16 cellular contexts compared by ENCODE assay signal in genomic region chr9:20087481-20087880, GRCh38.
A peak's percentile ranks its signal among the peaks of the same experiment; 100 is the strongest.
DNase-seq lines count a peak whose midpoint lies in the region; ATAC-seq and TF ChIP-seq lines count a peak whose summit lies in the region.
"Had no signal": no experiment of that assay in that cellular context is flagged by ENCODE, and none has a peak within 500 bp of the region (broad histone marks: within the 10 kb centered on the region; RNA-seq: fewer than 3 reads in every experiment).

No MANE protein-coding gene starts in this region.

- no peak for ATAC-seq in GM18858 (IDR thresholded peaks at IDR 0.05; ENCODE audit: unreplicated experiment)
- ATAC-seq: Right ventricle myocardium inferior had no signal

- no peak for TF ChIP-seq POLR2A in vagina (IDR thresholded peaks at IDR 0.05)

- TF ChIP-seq CTCF in fibroblast of lung (conservative IDR thresholded peaks at IDR 0.05 in 1 of 2, IDR thresholded peaks at IDR 0.05 in 1 of 2; ENCODE audit: low read depth in 1 of 2, low read length in 2 of 2), result no peak
- no peak for TF ChIP-seq CTCF in hepatocyte (IDR thresholded peaks at IDR 0.05; ENCODE audit: poor library complexity)
- TF ChIP-seq CTCF in vagina (IDR thresholded peaks at IDR 0.05), result no peak

- H3K36me3 ChIP-seq in GM23248 (ENCODE audit: low read depth) (no peaks in the 10 kb centered on the region), fibroblast of lung (ENCODE audit: control insufficient read depth, insufficient read depth, low read length) (no peaks in the 10 kb centered on the region), hepatocyte (replicated peaks; ENCODE audit: insufficient read depth, low read depth) (no peaks in the 10 kb centered on the region), vagina (no peaks in the 10 kb centered on the region)
- H3K36me3 ChIP-seq: BLaER1 had no signal

- no peak overlapping the region for H2AFZ ChIP-seq in GM23248
- H2AFZ ChIP-seq in fibroblast of lung (ENCODE audit: low read length), result no peak overlapping the region
- no peak overlapping the region for H2AFZ ChIP-seq in hepatocyte

- peak; percentile 15 for DNase-seq in GM23248
- DNase-seq in LHCN-M2 (ENCODE audit: low read depth), result peak; percentile 19
- DNase-seq in fibroblast of lung (ENCODE audit: low read depth in 2 of 2), result peak; percentile 4 to 25
- peak; percentile 23 for DNase-seq in hepatocyte (ENCODE audit: low spot score)
- no peak for DNase-seq in activated CD4-positive, CD25-positive, alpha-beta regulatory T cell (lab: John Stamatoyannopoulos, UW)
- no peak for DNase-seq in vagina (ENCODE audit: extremely low spot score in 2 of 2)
- DNase-seq: Calu3; CD4-positive, alpha-beta memory T cell; KBM-7; MV-4-11; NCI-H1930; NCI-H2171 treated with DMSO at 0.1 percent for 48 hours; NCI-H69 had no signal

- WGBS in GM23248 (ENCODE audit: low coverage in 1 of 2, low lambda C conversion rate in 2 of 2, missing lambda C conversion rate in 2 of 2), 2 experiments, result 13 to 21% methylated on average over 1 of the region's 1 CpG
- WGBS in hepatocyte (ENCODE audit: low lambda C conversion rate, missing lambda C conversion rate), result 90% methylated on average over 1 of the region's 1 CpG

- H4K20me1 ChIP-seq in GM23248 (ENCODE audit: insufficient read depth) (no peaks in the 10 kb centered on the region), fibroblast of lung (ENCODE audit: control insufficient read depth, extremely low read depth, insufficient read depth, low read length) (no peaks in the 10 kb centered on the region), hepatocyte (ENCODE audit: insufficient read depth, poor library complexity, severe bottlenecking) (no peaks in the 10 kb centered on the region)
- H4K20me1 ChIP-seq: BLaER1 had no signal

- in situ Hi-C loops in GM23248 (cut with MboI), result no loop called here

- H3K9me3 ChIP-seq in GM23248 (ENCODE audit: low read depth) (no peaks in the 10 kb centered on the region), fibroblast of lung (ENCODE audit: control insufficient read depth, insufficient read depth, low read depth, low read length) (no peaks in the 10 kb centered on the region), hepatocyte (ENCODE audit: low read depth) (no peaks in the 10 kb centered on the region), vagina (no peaks in the 10 kb centered on the region)
- H3K9me3 ChIP-seq: BLaER1 had no signal

- H3F3A ChIP-seq in GM23248 (ENCODE audit: insufficient read depth), result no peaks in the 10 kb centered on the region

- H3K27ac ChIP-seq in GM23248 (no peak overlapping the region), fibroblast of lung (ENCODE audit: insufficient read depth, low read length) (no peak overlapping the region), hepatocyte (no peak overlapping the region), vagina (no peak overlapping the region)
- H3K27ac ChIP-seq: BLaER1 had no signal

- H3K4me2 ChIP-seq in GM23248 (ENCODE audit: unreplicated experiment), result no peak overlapping the region
- H3K4me2 ChIP-seq in fibroblast of lung (ENCODE audit: extremely low read depth, insufficient read depth, low read length), result no peak overlapping the region
- H3K4me2 ChIP-seq in hepatocyte, result no peak overlapping the region
- H3K4me2 ChIP-seq: BLaER1 had no signal

- no peaks in the 10 kb centered on the region; the same call in 1 of the 2 replicates for H3K27me3 ChIP-seq in GM23248 (replicated peaks; ENCODE audit: insufficient read depth)
- no peaks in the 10 kb centered on the region for H3K27me3 ChIP-seq in fibroblast of lung (ENCODE audit: control insufficient read depth, insufficient read depth, low read length)
- H3K27me3 ChIP-seq in hepatocyte, result no peaks in the 10 kb centered on the region
- H3K27me3 ChIP-seq in vagina, result no peaks in the 10 kb centered on the region
- H3K27me3 ChIP-seq: BLaER1 had no signal

- H3K9ac ChIP-seq in GM23248 (no peak overlapping the region), fibroblast of lung (ENCODE audit: insufficient read depth, low read length) (no peak overlapping the region)
- H3K9ac ChIP-seq: BLaER1 had no signal

- no peaks in the 10 kb centered on the region for H3K9me2 ChIP-seq in GM23248 (ENCODE audit: insufficient read depth)
- no peaks in the 10 kb centered on the region for H3K9me2 ChIP-seq in hepatocyte (replicated peaks; ENCODE audit: insufficient read depth)

- intact Hi-C loops in vagina (cut with DNase I), result loop anchor here (5.0 kb wide), 1 partner anchor 155 kb away; no protein-coding TSS in a partner anchor

- H3K79me2 ChIP-seq in GM23248 (ENCODE audit: insufficient read depth) (no peaks in the 10 kb centered on the region), fibroblast of lung (ENCODE audit: control insufficient read depth, insufficient read depth, low read length) (no peaks in the 10 kb centered on the region), hepatocyte (no peaks in the 10 kb centered on the region)

- H3K4me1 ChIP-seq in GM23248 (ENCODE audit: insufficient read depth) (no peaks in the 10 kb centered on the region), fibroblast of lung (ENCODE audit: control insufficient read depth, extremely low read depth, insufficient read depth, low read length) (no peaks in the 10 kb centered on the region), hepatocyte (ENCODE audit: insufficient read depth) (no peaks in the 10 kb centered on the region), vagina (no peaks in the 10 kb centered on the region)

- H3K4me3 ChIP-seq in GM23248, result no peak overlapping the region
- H3K4me3 ChIP-seq in fibroblast of lung (replicated peaks in 1 of 4; ENCODE audit: control extremely low read depth in 1 of 4, insufficient read depth in 1 of 4, low read depth in 3 of 4, low read length in 4 of 4), result no peak overlapping the region
- H3K4me3 ChIP-seq in hepatocyte, result no peak overlapping the region
- no peak overlapping the region for H3K4me3 ChIP-seq in vagina
- H3K4me3 ChIP-seq: BLaER1 had no signal

Comparison
In these comparisons a context has a peak if more than half of its experiments do, and no peak if none do; other contexts are left out.
1. DNase-seq: peak in GM23248 (single experiment), LHCN-M2 (single experiment), fibroblast of lung (2 of 2) and hepatocyte (single experiment); none in activated CD4-positive, CD25-positive, alpha-beta regulatory T cell (0 of 4) and vagina (0 of 2).